24 cellular contexts compared by ENCODE assay signal in the genomic region with DNA sequence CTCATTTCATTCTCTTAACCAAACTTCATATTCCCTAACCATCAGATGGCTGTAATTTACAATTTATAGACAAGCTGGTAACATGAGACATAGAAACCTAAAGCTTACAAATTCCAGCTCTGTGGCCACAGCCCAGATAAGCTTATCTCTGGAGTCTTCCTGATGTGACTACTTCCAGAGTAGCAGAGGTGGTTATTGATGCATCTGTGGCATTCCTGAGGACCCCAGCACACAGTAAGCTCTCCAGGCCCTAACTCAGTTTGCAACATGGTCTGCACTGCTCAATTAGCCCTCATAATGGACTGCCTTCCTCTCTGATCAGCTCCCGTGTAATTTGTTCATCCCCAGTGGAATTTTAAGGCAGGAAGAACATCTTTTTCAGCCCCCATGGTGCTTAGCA.
"Had no signal": no experiment of that assay in that cellular context is flagged by ENCODE, and none has a peak within 500 bp of the region (broad histone marks: within the 10 kb centered on the region; RNA-seq: fewer than 3 reads in every experiment).

No MANE protein-coding gene starts in this region.

- H3K27me3 ChIP-seq: ovary, right atrium auricular region, right lobe of liver had no signal

- H3K4me1 ChIP-seq: suprapubic skin, upper lobe of right lung had no signal

- H3K36me3 ChIP-seq: left ventricle myocardium inferior, ovary, right atrium auricular region, right lobe of liver, suprapubic skin, thoracic aorta, tibial artery, upper lobe of right lung had no signal

- ATAC-seq: left colon; mucosa of descending colon; naive thymus-derived CD4-positive, alpha-beta T cell; natural killer cell treated with Interleukin-12 subunit alpha and Interleukin-12 subunit beta and Interleukin-15 and Interleukin-18, amount 100 ng/mL, for 72 hours; stimulated activated memory B cell treated with anti-CD40 and anti-IgM and Interleukin-4, amounts not matched to agents 10 μg/mL and 1 μg/mL and 100 μg/mL, for 72 hours; upper lobe of right lung had no signal

- H3K9me3 ChIP-seq: left ventricle myocardium inferior, mucosa of descending colon, ovary, right atrium auricular region, right lobe of liver, suprapubic skin, thoracic aorta, tibial artery, upper lobe of right lung had no signal

- H3K4me2 ChIP-seq: smooth muscle cell had no signal

- H3K27ac ChIP-seq: left ventricle myocardium inferior, ovary, right atrium auricular region, right lobe of liver, suprapubic skin, thoracic aorta, tibial artery, upper lobe of right lung had no signal

- DNase-seq: hippocampal formation; kidney glomerular epithelial cell; left colon; left ventricle myocardium inferior; midbrain; mucosa of descending colon; naive thymus-derived CD4-positive, alpha-beta T cell; ovary; right lobe of liver; stimulated activated CD4-positive, alpha-beta T cell treated with anti-CD3 and anti-CD28 coated beads, Interleukin-1b, Interleukin-23, amount 100 ng/mL, for 48 hours; stimulated activated CD4-positive, alpha-beta T cell treated with anti-CD3 and anti-CD28 coated beads, Interleukin-2, amount 100 ng/mL, for 48 hours; stimulated activated CD4-positive, alpha-beta T cell treated with anti-CD3 and anti-CD28 coated beads, Interleukin-4, amount 100 ng/mL, for 4 hours; stimulated activated CD8-positive, alpha-beta memory T cell treated with anti-CD3 and anti-CD28 coated beads, Interleukin-4, amount 100 ng/mL, for 48 hours; stimulated activated naive CD4-positive, alpha-beta T cell treated with Interleukin-2 at 50 U/mL for 16 hours; tibial artery; trophoblast cell; upper lobe of right lung had no signal

- H3K4me3 ChIP-seq: left ventricle myocardium inferior, lung, mucosa of descending colon, ovary, right atrium auricular region, right lobe of liver, smooth muscle cell, suprapubic skin, thoracic aorta, tibial artery, upper lobe of right lung had no signal
